ENCODE assay signal across 23 cellular contexts in genomic region chr1:101330427-101331130, GRCh38.
"Had no signal": no experiment of that assay in that cellular context is flagged by ENCODE, and none has a peak within 500 bp of the region (broad histone marks: within the 10 kb centered on the region; RNA-seq: fewer than 3 reads in every experiment).

No MANE protein-coding gene starts in this region.

- ATAC-seq: activated CD4-positive, alpha-beta T cell treated with anti-CD3 and anti-CD28 coated beads for 36 hours; activated naive CD4-positive, alpha-beta T cell treated with anti-CD3 and anti-CD28 coated beads, Interleukin-2, amount 50 U/mL, for 72 hours; activated T-cell treated with anti-CD3 and anti-CD28 coated beads, Interleukin-2, amount 50 U/mL, for 72 hours; gastrocnemius medialis; left lung; naive thymus-derived CD8-positive, alpha-beta T cell; pancreas; right lobe of liver; stimulated activated naive B cell treated with anti-CD40 and anti-IgM and Interleukin-4, amounts not matched to agents 10 μg/mL and 1 μg/mL and 100 μg/mL, for 72 hours had no signal

- H3K27me3 Mint-ChIP-seq: activated CD4-positive, alpha-beta memory T cell treated with anti-CD3 and anti-CD28 coated beads for 36 hours; naive thymus-derived CD8-positive, alpha-beta T cell had no signal

- H3K9me3 Mint-ChIP-seq: activated CD4-positive, alpha-beta memory T cell treated with anti-CD3 and anti-CD28 coated beads for 36 hours; mesothelial cell of epicardium had no signal

- DNase-seq: activated B cell treated with CpG ODN at 0.5 μM for 24 hours; activated CD4-positive, alpha-beta memory T cell treated with anti-CD3 and anti-CD28 coated beads for 36 hours; activated CD4-positive, alpha-beta T cell treated with anti-CD3 and anti-CD28 coated beads for 36 hours; activated gamma-delta T cell; activated T-cell treated with anti-CD3 and anti-CD28 coated beads, Interleukin-2, amount 50 U/mL, for 72 hours; adrenal gland; colonic mucosa; dorsolateral prefrontal cortex; esophagus squamous epithelium; gastrocnemius medialis; head of caudate nucleus; islet precursor cell; left lung; naive thymus-derived CD8-positive, alpha-beta T cell; pancreas; right lobe of liver; stimulated activated CD4-positive, alpha-beta T cell treated with anti-CD3 and anti-CD28 coated beads, Interleukin-2, amount 100 ng/mL, for 24 hours; stimulated activated naive B cell treated with anti-CD40 and anti-IgM and Interleukin-4, amounts not matched to agents 10 μg/mL and 1 μg/mL and 100 μg/mL, for 72 hours; T1000 had no signal

- H3K4me1 Mint-ChIP-seq: activated CD4-positive, alpha-beta T cell treated with anti-CD3 and anti-CD28 coated beads for 36 hours; mesothelial cell of epicardium had no signal

- H3K36me3 Mint-ChIP-seq: activated CD4-positive, alpha-beta memory T cell treated with anti-CD3 and anti-CD28 coated beads for 36 hours; activated naive CD4-positive, alpha-beta T cell treated with anti-CD3 and anti-CD28 coated beads, Interleukin-2, amount 50 U/mL, for 72 hours; mesothelial cell of epicardium; naive thymus-derived CD8-positive, alpha-beta T cell; type B pancreatic cell had no signal

- H3K27ac Mint-ChIP-seq: activated B cell treated with CpG ODN at 0.5 μM for 24 hours; activated CD4-positive, alpha-beta memory T cell treated with anti-CD3 and anti-CD28 coated beads for 36 hours; activated CD4-positive, alpha-beta T cell treated with anti-CD3 and anti-CD28 coated beads for 36 hours; activated T-cell treated with anti-CD3 and anti-CD28 coated beads, Interleukin-2, amount 50 U/mL, for 72 hours; mesothelial cell of epicardium; stimulated activated naive B cell treated with anti-CD40 and anti-IgM and Interleukin-4, amounts not matched to agents 10 μg/mL and 1 μg/mL and 100 μg/mL, for 72 hours; T-helper 1 cell treated with Interleukin-12 subunit alpha and Interleukin-12 subunit beta and Interleukin-4 antibody, amounts not matched to agents 30 μg/mL and 1 μg/mL, for 36 hours; type B pancreatic cell had no signal

- H3K4me3 Mint-ChIP-seq: activated B cell treated with CpG ODN at 0.5 μM for 24 hours; activated CD4-positive, alpha-beta memory T cell treated with anti-CD3 and anti-CD28 coated beads for 36 hours; activated CD4-positive, alpha-beta T cell treated with anti-CD3 and anti-CD28 coated beads for 36 hours; activated T-cell treated with anti-CD3 and anti-CD28 coated beads, Interleukin-2, amount 50 U/mL, for 72 hours; mesothelial cell of epicardium; naive thymus-derived CD8-positive, alpha-beta T cell; stimulated activated naive B cell treated with anti-CD40 and anti-IgM and Interleukin-4, amounts not matched to agents 10 μg/mL and 1 μg/mL and 100 μg/mL, for 72 hours; T-helper 1 cell treated with Interleukin-12 subunit alpha and Interleukin-12 subunit beta and Interleukin-4 antibody, amounts not matched to agents 30 μg/mL and 1 μg/mL, for 36 hours; type B pancreatic cell had no signal
